In genomic region chr20:41172296-41173140, GRCh38 we compare ENCODE assay signal across 1 cellular context.
TF ChIP-seq lines count a peak whose summit lies in the region.

No MANE protein-coding gene starts in this region.

TF ChIP-seq in HepG2, 621 proteins besides CTCF, POLR2A, EP300 and RAD21 (continued from another document):
- TF ChIP-seq, protein P1, sequence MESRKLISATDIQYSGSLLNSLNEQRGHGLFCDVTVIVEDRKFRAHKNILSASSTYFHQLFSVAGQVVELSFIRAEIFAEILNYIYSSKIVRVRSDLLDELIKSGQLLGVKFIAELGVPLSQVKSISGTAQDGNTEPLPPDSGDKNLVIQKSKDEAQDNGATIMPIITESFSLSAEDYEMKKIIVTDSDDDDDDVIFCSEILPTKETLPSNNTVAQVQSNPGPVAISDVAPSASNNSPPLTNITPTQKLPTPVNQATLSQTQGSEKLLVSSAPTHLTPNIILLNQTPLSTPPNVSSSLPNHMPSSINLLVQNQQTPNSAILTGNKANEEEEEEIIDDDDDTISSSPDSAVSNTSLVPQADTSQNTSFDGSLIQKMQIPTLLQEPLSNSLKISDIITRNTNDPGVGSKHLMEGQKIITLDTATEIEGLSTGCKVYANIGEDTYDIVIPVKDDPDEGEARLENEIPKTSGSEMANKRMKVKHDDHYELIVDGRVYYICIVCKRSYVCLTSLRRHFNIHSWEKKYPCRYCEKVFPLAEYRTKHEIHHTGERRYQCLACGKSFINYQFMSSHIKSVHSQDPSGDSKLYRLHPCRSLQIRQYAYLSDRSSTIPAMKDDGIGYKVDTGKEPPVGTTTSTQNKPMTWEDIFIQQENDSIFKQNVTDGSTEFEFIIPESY (CRISPR knock-in tag; IDR thresholded peaks at IDR 0.05) = 0 out of 2 replicates have a peak, but pooled peaks have one; percentile 38
TF ChIP-seq in HepG2: peak in this region for 9.
